ENCODE assay signal across 18 cellular contexts in the genomic region with DNA sequence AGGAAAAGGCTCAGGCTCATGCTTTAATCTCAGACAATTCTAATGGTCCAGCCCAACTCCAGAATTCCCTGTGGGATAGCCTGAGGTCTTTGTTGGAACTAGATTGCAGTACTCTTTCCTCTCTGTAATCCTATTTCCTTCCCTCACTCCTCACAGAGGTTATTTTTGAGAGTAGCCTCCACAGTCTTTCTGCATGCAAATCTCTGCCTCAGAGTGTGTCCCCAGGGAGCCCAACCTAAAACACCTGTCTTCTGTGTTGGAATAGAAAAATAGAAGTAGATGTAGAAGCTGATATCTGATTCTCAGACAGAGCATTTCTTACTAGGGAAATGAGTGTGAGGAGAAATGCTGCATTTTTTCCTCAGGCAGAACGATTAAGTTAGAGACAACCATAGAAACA.
DNase-seq lines count a peak whose midpoint lies in the region; ATAC-seq lines count a peak whose summit lies in the region.
"Had no signal": no experiment of that assay in that cellular context is flagged by ENCODE, and none has a peak within 500 bp of the region (broad histone marks: within the 10 kb centered on the region; RNA-seq: fewer than 3 reads in every experiment).

No MANE protein-coding gene starts in this region.

- H3K4me3 ChIP-seq in GM23248: no peak overlapping the region
- H3K4me3 ChIP-seq: HAP-1 had no signal

- 17 to 19% methylated on average over 1 of the region's 1 CpG for WGBS in GM23248 (ENCODE audit: low coverage in 1 of 2, low lambda C conversion rate in 2 of 2, missing lambda C conversion rate in 2 of 2), 2 experiments

- no peak overlapping the region for H2AFZ ChIP-seq in GM23248

- H3K79me2 ChIP-seq in GM23248 (ENCODE audit: insufficient read depth): no peaks in the 10 kb centered on the region

- H3K27me3 ChIP-seq in GM23248 (replicated peaks; ENCODE audit: insufficient read depth): no peaks in the 10 kb centered on the region

- no peak overlapping the region for H3K27ac ChIP-seq in GM23248

- no peaks in the 10 kb centered on the region for H4K20me1 ChIP-seq in GM23248 (ENCODE audit: insufficient read depth)

- H3K4me2 ChIP-seq in GM23248 (ENCODE audit: unreplicated experiment): no peak overlapping the region

- peak; percentile 49 for DNase-seq in NCI-H1092 treated with DMSO at 0.1 percent for 48 hours (lab: John Stamatoyannopoulos, UW)
- DNase-seq in NCI-H1092 (lab: John Stamatoyannopoulos, UW): no peak
- peak; percentile 46 for DNase-seq in NCI-H345 (lab: John Stamatoyannopoulos, UW)
- peak; percentile 64 for DNase-seq in myocyte (ENCODE audit: low read depth)
- no peak for DNase-seq in NCI-H146 (lab: John Stamatoyannopoulos, UW)
- no peak for DNase-seq in GM23248
- DNase-seq: 8988T, C1 segment of cervical spinal cord, DMS 273 treated with DMSO at 0.1 percent for 48 hours, KG1, NCI-H1436 treated with DMSO at 0.1 percent for 48 hours, NCI-H2227 treated with DMSO at 0.1 percent for 48 hours, NCI-H774, RPMI8226, T-helper 2 cell had no signal

- H3K9me2 ChIP-seq in GM23248 (ENCODE audit: insufficient read depth): no peaks in the 10 kb centered on the region

- H3K9ac ChIP-seq in GM23248: no peak overlapping the region

- H3F3A ChIP-seq in GM23248 (ENCODE audit: insufficient read depth): no peaks in the 10 kb centered on the region

- H3K9me3 ChIP-seq in GM23248 (ENCODE audit: low read depth): no peaks in the 10 kb centered on the region
- H3K9me3 ChIP-seq: HAP-1 had no signal

- no peaks in the 10 kb centered on the region for H3K4me1 ChIP-seq in GM23248 (ENCODE audit: insufficient read depth)
- H3K4me1 ChIP-seq: HAP-1 had no signal

- no peaks in the 10 kb centered on the region for H3K36me3 ChIP-seq in GM23248 (ENCODE audit: low read depth)
- H3K36me3 ChIP-seq: HAP-1 had no signal

- in situ Hi-C loops in GM23248 (cut with MboI): no loop called here

- peak; percentile 72 for ATAC-seq in HG03457 (IDR thresholded peaks at IDR 0.05; ENCODE audit: unreplicated experiment)
- ATAC-seq in HG03439 (IDR thresholded peaks at IDR 0.05; ENCODE audit: unreplicated experiment): no peak

Comparison
In these comparisons a context has a peak if more than half of its experiments do, and no peak if none do; other contexts are left out.
1. DNase-seq: peak in NCI-H1092 treated with DMSO at 0.1 percent for 48 hours (single experiment), NCI-H345 (single experiment) and myocyte (single experiment); none in NCI-H1092 (single experiment), NCI-H146 (single experiment) and GM23248 (single experiment).